In genomic region chr18:67919316-67919715, GRCh38 we compare ENCODE assay signal across 21 cellular contexts.
"Had no signal": no experiment of that assay in that cellular context is flagged by ENCODE, and none has a peak within 500 bp of the region (broad histone marks: within the 10 kb centered on the region; RNA-seq: fewer than 3 reads in every experiment).

No MANE protein-coding gene starts in this region.

- H3K27me3 ChIP-seq: neutrophil, right atrium auricular region, stomach, testis, tibial artery had no signal

- H3K9ac ChIP-seq: parathyroid adenoma had no signal

- H3K27ac ChIP-seq: epithelial cell of prostate, neutrophil, parathyroid adenoma, right atrium auricular region, stomach, testis, tibial artery had no signal

- H3K9me3 ChIP-seq: neutrophil, right atrium auricular region, stomach, testis, tibial artery had no signal

- H3K36me3 ChIP-seq: neutrophil, right atrium auricular region, stomach, tibial artery had no signal

- H2AFZ ChIP-seq: parathyroid adenoma had no signal

- H3K79me2 ChIP-seq: parathyroid adenoma had no signal

- H3K4me3 ChIP-seq: lung, right atrium auricular region, stomach, testis, tibial artery had no signal

- FAIRE-seq: kidney had no signal

- H3K4me1 ChIP-seq: parathyroid adenoma, right atrium auricular region, stomach, testis had no signal

- DNase-seq: cortex of kidney; hypothalamus; kidney; naive B cell; stimulated activated CD4-positive, alpha-beta T cell treated with anti-CD3 and anti-CD28 coated beads, Interleukin-2, amount 100 ng/mL, for 24 hours; stimulated activated CD4-positive, alpha-beta T cell treated with anti-CD3 and anti-CD28 coated beads, Interleukin-4, amount 100 ng/mL, for 24 hours; stimulated activated naive CD4-positive, alpha-beta T cell treated with Interleukin-2 at 50 U/mL for 16 hours; stomach; substantia nigra; testis; tibial artery had no signal

- ATAC-seq: esophagus mucosa; left lobe of liver; natural killer cell treated with Interleukin-12 subunit alpha and Interleukin-12 subunit beta and Interleukin-15 and Interleukin-18, amount 100 ng/mL, for 72 hours; sciatic nerve; stimulated activated effector memory CD8-positive, alpha-beta T cell treated with anti-CD3 and anti-CD28 coated beads, Interleukin-12 subunit alpha, Interleukin-12 subunit beta, amount 100 ng/mL, for 72 hours had no signal
